In the genomic region with DNA sequence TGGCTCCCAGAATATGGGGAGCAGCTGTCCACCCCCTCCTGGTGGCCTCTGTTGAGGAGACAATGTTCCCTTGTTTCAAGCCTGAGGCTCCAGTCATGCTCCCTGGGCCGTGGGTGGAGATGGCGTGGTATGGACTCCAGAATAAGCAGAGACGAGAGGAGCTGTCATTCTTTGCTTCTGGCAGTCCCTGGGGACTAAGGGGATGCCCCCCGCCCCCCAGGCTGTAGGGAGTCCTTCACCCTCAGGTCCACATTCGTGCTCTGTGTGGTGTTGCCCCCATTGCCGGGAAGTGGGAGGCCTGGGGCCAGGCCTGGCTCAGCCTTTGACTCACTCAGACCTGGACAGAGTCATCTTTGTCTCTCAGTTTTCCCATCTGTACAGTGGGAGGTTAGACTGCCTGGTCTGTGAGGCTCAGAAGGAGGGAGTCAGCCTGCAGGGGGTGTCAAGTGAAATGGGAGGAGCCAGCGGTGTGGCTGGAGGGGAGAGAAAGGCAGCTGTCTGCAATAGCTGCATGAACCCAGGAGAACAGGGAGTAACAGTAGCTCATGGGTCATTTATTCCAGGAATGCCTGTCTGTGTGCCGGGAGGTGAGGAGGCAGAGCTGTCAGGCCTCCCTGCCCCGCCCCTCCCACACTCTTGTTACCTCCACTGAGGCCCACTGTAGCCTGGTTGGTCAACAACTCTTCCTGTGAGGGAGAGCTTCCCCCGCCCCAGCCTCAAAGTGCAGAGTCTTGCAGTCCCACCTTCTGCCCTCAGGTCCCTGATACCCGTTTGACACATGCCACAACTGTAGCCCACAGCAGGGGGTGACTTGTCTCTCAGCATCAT, we compare ENCODE assay signal across 8 cellular contexts. TPM values are rescaled to one million over a fixed set of nuclear protein-coding genes. Genes with fewer than 3 reads are reported as not detected.
A peak's percentile ranks its signal among the peaks of the same experiment; 100 is the strongest.
DNase-seq lines count a peak whose midpoint lies in the region; ATAC-seq and TF ChIP-seq lines count a peak whose summit lies in the region.

No MANE protein-coding gene starts in this region.

- TF ChIP-seq CTCF in AG09309 (IDR thresholded peaks at IDR 0.05; ENCODE audit: control insufficient read depth, insufficient read depth, low read depth, low read length, missing control alignments) (peak; percentile 10), chondrocyte (IDR thresholded peaks at IDR 0.05) (no peak)

- DNase-seq in AG09309 (ENCODE audit: low read depth) (no peak), HT1080 (ENCODE audit: low read depth) (peak; percentile 42), chondrocyte (ENCODE audit: low spot score) (no peak), midbrain (lab: John Stamatoyannopoulos, UW) (peak; percentile 81), NCI-H345 treated with DMSO at 0.1 percent for 48 hours (lab: John Stamatoyannopoulos, UW; ENCODE audit: unreplicated experiment) (no peak), DMS79 treated with DMSO at 0.1 percent for 48 hours (lab: John Stamatoyannopoulos, UW) (no peak), cortex of kidney (lab: John Stamatoyannopoulos, UW) (no peak)

- H3K9me3 Mint-ChIP-seq in chondrocyte (ENCODE audit: low read depth), result no peaks in the 10 kb centered on the region

- H3K4me3 ChIP-seq in AG09309 (ENCODE audit: control insufficient read depth, low read depth, low read length), result peak overlapping the region; percentile 8

- peaks cover 96% of the 10 kb centered on the region for H3K4me1 Mint-ChIP-seq in chondrocyte (ENCODE audit: low read depth)

- H3K4me3 Mint-ChIP-seq in chondrocyte (ENCODE audit: unreplicated experiment), result peak overlapping the region; percentile 86

- ATAC-seq in HG03135 (IDR thresholded peaks at IDR 0.05; ENCODE audit: unreplicated experiment), result no peak

- peaks cover 12% of the 10 kb centered on the region for H3K36me3 Mint-ChIP-seq in chondrocyte (ENCODE audit: low read depth)

- H3K27me3 Mint-ChIP-seq in chondrocyte (ENCODE audit: low read depth), result no peaks in the 10 kb centered on the region

- H3K27ac Mint-ChIP-seq in chondrocyte (ENCODE audit: unreplicated experiment), result peak overlapping the region; percentile 94

RNA-seq across cellular contexts. Expression of a gene that starts 6.3 kb away (rescaled TPM):
- total RNA-seq in HT1080 (2014; rRNA removed; shearing (Covaris generic)), result 8.2 and 8.8 TPM in 2 replicates
- 7.9 and 9.0 TPM in 2 replicates for polyA plus RNA-seq in HT1080 (2015; cell fraction: cytosol; rRNA removed)
- 79.3 and 89.1 TPM in 2 replicates for polyA plus RNA-seq in HT1080 (2015; cell fraction: nucleus; rRNA removed)
- total RNA-seq in chondrocyte, result 82.4 to 114 TPM (median 113 TPM) in 3 replicates

RNA-seq across cellular contexts. Expression of a gene that starts 42.2 kb away (rescaled TPM):
- total RNA-seq in HT1080 (2014; rRNA removed; shearing (Covaris generic)), result 0.33 TPM in 1 of 2 replicates, not detected in the other
- polyA plus RNA-seq in HT1080 (2015; cell fraction: cytosol; rRNA removed), result 0.94 and 1.4 TPM in 2 replicates
- 0.26 and 1.6 TPM in 2 replicates for polyA plus RNA-seq in HT1080 (2015; cell fraction: nucleus; rRNA removed)
- 0.20 TPM in 1 of 3 replicates, not detected in the others for total RNA-seq in chondrocyte

Comparison
In these comparisons a context has a peak if more than half of its experiments do, and no peak if none do; other contexts are left out.
1. DNase-seq: peak in HT1080 (single experiment) and midbrain (single experiment); none in AG09309 (single experiment), chondrocyte (single experiment), NCI-H345 treated with DMSO at 0.1 percent for 48 hours (single experiment), DMS79 treated with DMSO at 0.1 percent for 48 hours (single experiment) and cortex of kidney (single experiment).